19 cellular contexts compared by ENCODE assay signal in the genomic region with DNA sequence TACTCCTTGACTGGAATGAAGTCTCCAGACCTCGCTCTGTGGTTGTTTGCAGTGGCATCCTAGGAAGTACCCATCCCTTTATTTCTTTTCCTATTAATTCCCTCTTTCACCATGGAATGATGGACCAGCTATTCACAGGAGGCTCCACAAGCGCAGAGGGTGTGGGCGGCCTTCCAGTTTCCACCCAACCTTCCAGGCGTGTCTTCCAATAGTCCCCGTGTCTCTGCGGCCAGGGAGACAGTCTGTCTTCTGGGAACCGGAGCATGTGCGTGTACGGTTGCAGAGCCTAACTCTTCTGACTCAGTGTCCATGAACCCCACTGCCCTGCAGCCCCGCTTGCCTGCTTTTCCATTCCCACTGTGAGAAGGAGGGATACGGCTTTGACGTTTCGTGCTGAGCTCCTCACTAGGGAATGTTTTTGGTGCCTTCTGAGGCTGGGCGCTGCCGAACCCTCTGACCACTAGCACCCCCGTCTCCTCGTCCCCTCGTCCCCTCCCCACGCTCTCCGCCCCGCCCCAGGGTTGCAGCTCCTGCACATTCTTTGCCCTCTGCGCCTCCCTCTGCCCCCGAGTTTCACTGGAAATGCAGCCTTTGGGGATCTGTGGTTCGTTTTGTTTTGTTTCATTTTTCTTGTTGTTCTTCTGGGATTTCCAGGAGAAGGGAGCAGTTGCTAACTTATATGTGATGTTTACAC. TPM values are rescaled to one million over a fixed set of nuclear protein-coding genes. Genes with fewer than 3 reads are reported as not detected.
"Had no signal": no experiment of that assay in that cellular context is flagged by ENCODE, and none has a peak within 500 bp of the region (broad histone marks: within the 10 kb centered on the region; RNA-seq: fewer than 3 reads in every experiment).

No MANE protein-coding gene starts in this region.

- ATAC-seq: activated naive CD8-positive, alpha-beta T cell treated with anti-CD3 and anti-CD28 coated beads, Interleukin-2, amount 50 U/mL, for 24 hours; T-cell had no signal

- H3K4me1 ChIP-seq: sigmoid colon, transverse colon, vagina had no signal

- DNase-seq: activated CD4-positive, alpha-beta T cell treated with anti-CD3 and anti-CD28 coated beads, Interleukin-2, amount 50 U/mL, for 1 hour; activated naive CD8-positive, alpha-beta T cell treated with anti-CD3 and anti-CD28 coated beads, Interleukin-2, amount 50 U/mL, for 24 hours; aorta; hypothalamus; kidney; sigmoid colon; stimulated activated CD4-positive, alpha-beta T cell treated with anti-CD3 and anti-CD28 coated beads, Interleukin-1b, Interleukin-23, amount 100 ng/mL, for 48 hours; stomach; T-cell; T-helper 9 cell; transverse colon had no signal

- H3K9me3 ChIP-seq: sigmoid colon, stomach, transverse colon, vagina had no signal

- H3K27ac ChIP-seq: sigmoid colon, stomach, transverse colon, vagina had no signal

- H3K27me3 ChIP-seq: vagina had no signal

- H3K4me3 ChIP-seq: transverse colon had no signal

- H3K36me3 Mint-ChIP-seq: T-cell had no signal

- H3K9me3 Mint-ChIP-seq: activated naive CD8-positive, alpha-beta T cell treated with anti-CD3 and anti-CD28 coated beads, Interleukin-2, amount 50 U/mL, for 24 hours; activated T-helper 1 cell treated with anti-CD3 and anti-CD28 coated beads, Interleukin-12 subunit alpha, Interleukin-12 subunit beta, Interleukin-2, Interleukin-4 antibody, amounts not matched to agents 30 ng/mL and 10 ng/mL and 1 ng/mL, durations not matched to agents 14 hours and 24 hours and 36 hours; T-cell had no signal

- H3K27ac Mint-ChIP-seq: activated naive CD8-positive, alpha-beta T cell treated with anti-CD3 and anti-CD28 coated beads, Interleukin-2, amount 50 U/mL, for 24 hours; activated T-helper 1 cell treated with anti-CD3 and anti-CD28 coated beads, Interleukin-12 subunit alpha, Interleukin-12 subunit beta, Interleukin-2, Interleukin-4 antibody, amounts not matched to agents 30 ng/mL and 10 ng/mL and 1 ng/mL, durations not matched to agents 14 hours and 24 hours and 36 hours; T-cell had no signal

- H3K4me3 Mint-ChIP-seq: activated naive CD8-positive, alpha-beta T cell treated with anti-CD3 and anti-CD28 coated beads, Interleukin-2, amount 50 U/mL, for 24 hours; activated T-helper 1 cell treated with anti-CD3 and anti-CD28 coated beads, Interleukin-12 subunit alpha, Interleukin-12 subunit beta, Interleukin-2, Interleukin-4 antibody, amounts not matched to agents 30 ng/mL and 10 ng/mL and 1 ng/mL, durations not matched to agents 14 hours and 24 hours and 36 hours; T-cell had no signal

- H3K36me3 ChIP-seq: sigmoid colon, stomach, transverse colon, vagina had no signal

RNA-seq across cellular contexts. Expression of a gene that starts 26.3 kb away (rescaled TPM):
- total RNA-seq: activated CD8-positive, alpha-beta memory T cell treated with anti-CD3 and anti-CD28 coated beads for 36 hours; activated T-helper 1 cell treated with anti-CD3 and anti-CD28 coated beads, Interleukin-12 subunit alpha, Interleukin-12 subunit beta, Interleukin-2, Interleukin-4 antibody, amounts not matched to agents 30 ng/mL and 10 ng/mL and 1 ng/mL, durations not matched to agents 14 hours and 24 hours and 36 hours; chondrocyte; dermis microvascular lymphatic vessel endothelial cell; osteocyte; pulmonary artery endothelial cell; T-cell had no signal
- polyA plus RNA-seq: neural cell had no signal
